ENCODE assay signal across 31 cellular contexts in the genomic region with DNA sequence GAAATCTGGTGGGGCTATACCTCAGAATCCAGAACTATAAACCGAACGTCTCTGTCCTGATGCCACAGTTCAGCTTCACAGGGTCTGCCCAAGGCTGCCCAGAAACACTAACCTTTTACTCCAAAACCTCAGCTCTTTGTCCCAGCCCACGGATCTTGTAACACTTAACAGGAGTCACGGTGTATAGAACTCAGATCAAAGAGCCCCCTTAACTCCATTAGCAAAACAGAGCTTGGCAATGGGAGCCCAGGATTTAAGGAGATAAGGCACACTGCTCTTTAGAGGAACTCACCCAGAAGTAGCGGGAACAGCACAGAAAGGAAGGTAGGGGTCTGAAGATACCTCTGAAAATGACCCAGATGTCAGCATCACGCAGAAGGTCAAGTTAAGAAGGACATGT.
"Had no signal": no experiment of that assay in that cellular context is flagged by ENCODE, and none has a peak within 500 bp of the region (broad histone marks: within the 10 kb centered on the region; RNA-seq: fewer than 3 reads in every experiment).

No MANE protein-coding gene starts in this region.

- H3K36me3 ChIP-seq: ascending aorta, breast epithelium, cardiac muscle cell, colonic mucosa, esophagus squamous epithelium, gastroesophageal sphincter, WERI-Rb-1 had no signal

- H3K4me1 Mint-ChIP-seq: activated CD4-positive, alpha-beta memory T cell treated with anti-CD3 and anti-CD28 coated beads, Interleukin-2, amount 10 ng/mL, durations not matched to agents 7 days and 5 days; activated CD4-positive, alpha-beta T cell treated with anti-CD3 and anti-CD28 coated beads for 36 hours; activated CD4-positive, alpha-beta T cell treated with anti-CD3 and anti-CD28 coated beads, Interleukin-2, amount 10 ng/mL, durations not matched to agents 24 days and 14 days; activated naive CD4-positive, alpha-beta T cell treated with anti-CD3 and anti-CD28 coated beads, Interleukin-2, amount 10 ng/mL, durations not matched to agents 7 days and 5 days; activated naive CD8-positive, alpha-beta T cell treated with anti-CD3 and anti-CD28 coated beads, Interleukin-2, amount 10 ng/mL, durations not matched to agents 7 days and 5 days; T-helper 17 cell had no signal

- H3K4me3 ChIP-seq: ascending aorta, breast epithelium, cardiac muscle cell, colonic mucosa, esophagus squamous epithelium, gastroesophageal sphincter had no signal

- DNase-seq: activated CD4-positive, alpha-beta memory T cell treated with anti-CD3 and anti-CD28 coated beads, Interleukin-2, amount 10 ng/mL, durations not matched to agents 7 days and 5 days; activated CD4-positive, alpha-beta T cell treated with anti-CD3 and anti-CD28 coated beads for 36 hours; activated CD4-positive, alpha-beta T cell treated with anti-CD3 and anti-CD28 coated beads, Interleukin-2, amount 10 ng/mL, durations not matched to agents 24 days and 14 days; activated CD4-positive, CD25-positive, alpha-beta regulatory T cell; activated CD4-positive, CD25-positive, alpha-beta regulatory T cell treated with anti-CD3 and anti-CD28 coated beads, Interleukin-2, amount 50 U/mL, for 72 hours; activated CD8-positive, alpha-beta memory T cell treated with anti-CD3 and anti-CD28 coated beads, Interleukin-2, amount 50 U/mL, for 48 hours; activated gamma-delta T cell; activated naive CD4-positive, alpha-beta T cell; activated naive CD4-positive, alpha-beta T cell treated with anti-CD3 and anti-CD28 coated beads, Interleukin-2, amount 10 ng/mL, durations not matched to agents 7 days and 5 days; activated naive CD8-positive, alpha-beta T cell treated with anti-CD3 and anti-CD28 coated beads, Interleukin-2, amount 10 ng/mL, durations not matched to agents 7 days and 5 days; activated T-cell treated with anti-CD3 and anti-CD28 coated beads for 4 hours; activated T-cell treated with anti-CD3 and anti-CD28 coated beads, Interleukin-2, amount 50 U/mL, for 24 hours; activated T-cell treated with anti-CD3 and anti-CD28 coated beads, Interleukin-2, amount 50 U/mL, for 72 hours; central memory CD4-positive, alpha-beta T cell; cerebellar nuclear complex; colonic mucosa; effector CD8-positive, alpha-beta T cell; esophagus squamous epithelium; foreskin melanocyte; T-helper 1 cell; T-helper 17 cell; T1000; WERI-Rb-1 had no signal

- H3K27me3 ChIP-seq: ascending aorta, cardiac muscle cell, colonic mucosa, gastroesophageal sphincter had no signal

- H3K4me1 ChIP-seq: ascending aorta, breast epithelium, colonic mucosa, esophagus squamous epithelium, gastroesophageal sphincter had no signal

- H3K4me3 Mint-ChIP-seq: activated CD4-positive, alpha-beta memory T cell treated with anti-CD3 and anti-CD28 coated beads, Interleukin-2, amount 10 ng/mL, durations not matched to agents 7 days and 5 days; activated CD4-positive, alpha-beta T cell treated with anti-CD3 and anti-CD28 coated beads for 36 hours; activated CD4-positive, alpha-beta T cell treated with anti-CD3 and anti-CD28 coated beads, Interleukin-2, amount 10 ng/mL, durations not matched to agents 24 days and 14 days; activated naive CD4-positive, alpha-beta T cell treated with anti-CD3 and anti-CD28 coated beads, Interleukin-2, amount 10 ng/mL, durations not matched to agents 7 days and 5 days; activated naive CD8-positive, alpha-beta T cell treated with anti-CD3 and anti-CD28 coated beads, Interleukin-2, amount 10 ng/mL, durations not matched to agents 7 days and 5 days; activated T-cell treated with anti-CD3 and anti-CD28 coated beads, Interleukin-2, amount 50 U/mL, for 24 hours; activated T-cell treated with anti-CD3 and anti-CD28 coated beads, Interleukin-2, amount 50 U/mL, for 72 hours; brain; T-helper 17 cell; T-helper 2 cell treated with Interferon-gamma antibody and Interleukin-4, amounts not matched to agents 5 μg/mL and 100 μg/mL, for 36 hours had no signal

- H3K9me3 Mint-ChIP-seq: activated CD4-positive, alpha-beta T cell treated with anti-CD3 and anti-CD28 coated beads, Interleukin-2, amount 10 ng/mL, durations not matched to agents 24 days and 14 days; activated naive CD4-positive, alpha-beta T cell treated with anti-CD3 and anti-CD28 coated beads, Interleukin-2, amount 10 ng/mL, durations not matched to agents 7 days and 5 days; activated naive CD8-positive, alpha-beta T cell treated with anti-CD3 and anti-CD28 coated beads, Interleukin-2, amount 10 ng/mL, durations not matched to agents 7 days and 5 days; T-helper 2 cell treated with Interferon-gamma antibody and Interleukin-4, amounts not matched to agents 5 μg/mL and 100 μg/mL, for 36 hours had no signal

- ATAC-seq: activated CD4-positive, alpha-beta T cell treated with anti-CD3 and anti-CD28 coated beads for 36 hours; activated naive CD4-positive, alpha-beta T cell treated with anti-CD3 and anti-CD28 coated beads, Interleukin-2, amount 50 U/mL, for 72 hours; activated T-cell treated with anti-CD3 and anti-CD28 coated beads, Interleukin-2, amount 50 U/mL, for 72 hours; gastroesophageal sphincter; T-helper 17 cell had no signal

- H3K36me3 Mint-ChIP-seq: activated naive CD4-positive, alpha-beta T cell treated with anti-CD3 and anti-CD28 coated beads, Interleukin-2, amount 10 ng/mL, durations not matched to agents 7 days and 5 days; activated naive CD4-positive, alpha-beta T cell treated with anti-CD3 and anti-CD28 coated beads, Interleukin-2, amount 50 U/mL, for 72 hours; activated naive CD8-positive, alpha-beta T cell treated with anti-CD3 and anti-CD28 coated beads, Interleukin-2, amount 10 ng/mL, durations not matched to agents 7 days and 5 days; brain had no signal

- H3K27ac ChIP-seq: ascending aorta, breast epithelium, cardiac muscle cell, colonic mucosa, epithelial cell of prostate, esophagus squamous epithelium, gastroesophageal sphincter, WERI-Rb-1 had no signal

- H3K9me3 ChIP-seq: ascending aorta, breast epithelium, colonic mucosa, esophagus squamous epithelium, gastroesophageal sphincter had no signal

- H3K27ac Mint-ChIP-seq: activated CD4-positive, alpha-beta memory T cell treated with anti-CD3 and anti-CD28 coated beads, Interleukin-2, amount 10 ng/mL, durations not matched to agents 7 days and 5 days; activated CD4-positive, alpha-beta T cell treated with anti-CD3 and anti-CD28 coated beads for 36 hours; activated CD4-positive, alpha-beta T cell treated with anti-CD3 and anti-CD28 coated beads, Interleukin-2, amount 10 ng/mL, durations not matched to agents 24 days and 14 days; activated naive CD4-positive, alpha-beta T cell treated with anti-CD3 and anti-CD28 coated beads, Interleukin-2, amount 10 ng/mL, durations not matched to agents 7 days and 5 days; activated naive CD4-positive, alpha-beta T cell treated with anti-CD3 and anti-CD28 coated beads, Interleukin-2, amount 50 U/mL, for 72 hours; activated naive CD8-positive, alpha-beta T cell treated with anti-CD3 and anti-CD28 coated beads, Interleukin-2, amount 10 ng/mL, durations not matched to agents 7 days and 5 days; activated T-cell treated with anti-CD3 and anti-CD28 coated beads, Interleukin-2, amount 50 U/mL, for 24 hours; activated T-cell treated with anti-CD3 and anti-CD28 coated beads, Interleukin-2, amount 50 U/mL, for 72 hours; T-helper 17 cell; T-helper 2 cell treated with Interferon-gamma antibody and Interleukin-4, amounts not matched to agents 5 μg/mL and 100 μg/mL, for 36 hours had no signal

- H3K27me3 Mint-ChIP-seq: activated CD4-positive, alpha-beta memory T cell treated with anti-CD3 and anti-CD28 coated beads, Interleukin-2, amount 10 ng/mL, durations not matched to agents 7 days and 5 days; activated CD4-positive, alpha-beta T cell treated with anti-CD3 and anti-CD28 coated beads for 36 hours; activated CD4-positive, alpha-beta T cell treated with anti-CD3 and anti-CD28 coated beads, Interleukin-2, amount 10 ng/mL, durations not matched to agents 24 days and 14 days; activated naive CD4-positive, alpha-beta T cell treated with anti-CD3 and anti-CD28 coated beads, Interleukin-2, amount 10 ng/mL, durations not matched to agents 7 days and 5 days; activated naive CD8-positive, alpha-beta T cell treated with anti-CD3 and anti-CD28 coated beads, Interleukin-2, amount 10 ng/mL, durations not matched to agents 7 days and 5 days; activated T-cell treated with anti-CD3 and anti-CD28 coated beads, Interleukin-2, amount 50 U/mL, for 24 hours; T-helper 17 cell had no signal
